17 cellular contexts compared by ENCODE assay signal in genomic region chr6:156559151-156559690, GRCh38.
"Had no signal": no experiment of that assay in that cellular context is flagged by ENCODE, and none has a peak within 500 bp of the region (broad histone marks: within the 10 kb centered on the region; RNA-seq: fewer than 3 reads in every experiment).

No MANE protein-coding gene starts in this region.

- H3K27me3 ChIP-seq: foreskin keratinocyte, ovary, stomach, transverse colon had no signal

- H3K4me3 ChIP-seq: left ventricle myocardium inferior, lower lobe of right lung, ovary, prostate gland, stomach, thoracic aorta, transverse colon had no signal

- H3K9me3 ChIP-seq: ovary, prostate gland, thoracic aorta, transverse colon had no signal

- H3K27ac ChIP-seq: foreskin keratinocyte, left ventricle myocardium inferior, lower lobe of right lung, ovary, prostate gland, stomach, thoracic aorta, transverse colon had no signal

- DNase-seq: effector memory CD8-positive, alpha-beta T cell; erythroblast; immature natural killer cell; left ventricle myocardium inferior; lower lobe of right lung; natural killer cell; nucleus accumbens; ovary; stimulated activated CD4-positive, alpha-beta T cell treated with anti-CD3 and anti-CD28 coated beads, Interleukin-2, amount 100 ng/mL, for 24 hours; stimulated activated CD4-positive, alpha-beta T cell treated with anti-CD3 and anti-CD28 coated beads, Interleukin-4, amount 100 ng/mL, for 4 hours; stimulated activated naive CD4-positive, alpha-beta T cell; stomach; substantia nigra; transverse colon had no signal

- H3K36me3 ChIP-seq: left ventricle myocardium inferior, lower lobe of right lung, ovary, prostate gland, stomach, thoracic aorta, transverse colon had no signal

- H3K4me1 ChIP-seq: foreskin keratinocyte, lower lobe of right lung, prostate gland had no signal
